Comparison of ENCODE assay signal across 8 cellular contexts in the genomic region with DNA sequence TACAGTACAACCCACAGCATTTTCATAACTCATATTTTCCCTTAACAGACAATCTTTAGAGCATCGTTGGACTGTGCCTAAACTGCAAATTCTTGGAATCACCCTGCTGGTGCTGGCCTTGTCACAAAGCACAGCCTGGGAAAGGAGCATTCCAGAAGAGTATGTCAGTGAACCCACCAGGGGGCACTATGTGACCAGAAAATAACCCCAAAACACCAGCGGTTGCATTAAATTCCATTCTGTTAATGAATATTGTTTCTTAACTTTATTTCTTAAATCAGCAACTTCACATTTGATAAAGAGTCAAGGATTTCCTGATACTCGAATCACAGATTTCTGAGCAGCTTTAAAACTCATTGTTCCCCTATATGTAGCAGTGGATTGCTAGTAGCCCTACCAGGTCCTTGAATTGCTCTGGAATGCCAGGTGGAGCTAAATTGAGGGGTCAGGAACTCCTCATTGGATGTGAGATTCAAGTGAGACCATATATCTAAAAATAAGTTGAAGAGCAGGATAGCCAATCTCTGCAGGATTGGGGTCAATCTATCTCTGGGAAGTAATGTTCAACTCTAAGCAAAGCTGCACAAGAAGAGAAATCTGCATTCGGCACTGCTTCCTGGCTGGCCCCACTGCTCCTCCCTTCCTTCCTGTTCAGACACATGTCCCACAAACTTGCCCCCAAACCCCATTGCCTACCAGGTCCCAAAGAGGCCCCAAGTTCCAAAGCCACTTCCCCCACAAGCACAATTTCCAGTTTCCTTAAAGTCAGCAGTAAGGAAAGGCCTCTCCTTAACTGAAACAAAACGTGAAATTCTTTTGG. TPM values are rescaled to one million over a fixed set of nuclear protein-coding genes. Genes with fewer than 3 reads are reported as not detected.
DNase-seq lines count a peak whose midpoint lies in the region; ATAC-seq and TF ChIP-seq lines count a peak whose summit lies in the region.

No MANE protein-coding gene starts in this region.

- DNase-seq in H9 (peak; percentile 62), NCI-H774 (lab: John Stamatoyannopoulos, UW) (peak; percentile 33), mesenchymal stem cell (peak; percentile 71)
- peak; percentile 69 for DNase-seq in activated CD4-positive, alpha-beta memory T cell treated with anti-CD3 and anti-CD28 coated beads for 36 hours
- peak; percentile 60 for DNase-seq in effector CD4-positive, alpha-beta T cell
- peak; percentile 71 for DNase-seq in stimulated activated CD8-positive, alpha-beta memory T cell treated with anti-CD3 and anti-CD28 coated beads, Interleukin-4, amount 100 ng/mL, for 48 hours

- H3K4me3 ChIP-seq in mesenchymal stem cell (ENCODE audit: insufficient read depth in 1 of 2, low read depth in 1 of 2, low read length in 2 of 2), result no peak overlapping the region

- H2BK15ac ChIP-seq in H9 (ENCODE audit: low read depth, low read length), result no peak overlapping the region
- H2BK15ac ChIP-seq in mesenchymal stem cell (ENCODE audit: low read depth, poor library complexity, severe bottlenecking), result no peak overlapping the region

- H3K4ac ChIP-seq in H9 (ENCODE audit: low read depth, low read length) (no peak overlapping the region), mesenchymal stem cell (ENCODE audit: low read depth in 1 of 2, low read length in 2 of 2) (no peak overlapping the region)

- H2BK20ac ChIP-seq in H9 (ENCODE audit: low read depth, low read length, poor library complexity, severe bottlenecking), result no peak overlapping the region

- no peaks in the 10 kb centered on the region; a peak in 1 of 5 replicates for H3K9me3 Mint-ChIP-seq in H9
- no peaks in the 10 kb centered on the region for H3K9me3 Mint-ChIP-seq in activated CD4-positive, alpha-beta memory T cell treated with anti-CD3 and anti-CD28 coated beads for 36 hours

- no peaks in the 10 kb centered on the region for H3K27me3 ChIP-seq in H9 (ENCODE audit: insufficient read depth, low read length)
- H3K27me3 ChIP-seq in mesenchymal stem cell (ENCODE audit: control insufficient read depth in 1 of 2, insufficient read depth in 1 of 2, low read length in 2 of 2), result peaks cover 0 to 10% of the 10 kb centered on the region in 2 experiments

- H3K4me1 ChIP-seq in H9 (ENCODE audit: insufficient read depth, low read length) (no peaks in the 10 kb centered on the region), mesenchymal stem cell (ENCODE audit: control insufficient read depth, insufficient read depth, low read depth, low read length) (peaks cover 5% of the 10 kb centered on the region)

- peaks cover 23 to 27% of the 10 kb centered on the region in 2 experiments for H3K4me1 Mint-ChIP-seq in H9
- peaks cover 28% of the 10 kb centered on the region for H3K4me1 Mint-ChIP-seq in activated CD4-positive, alpha-beta memory T cell treated with anti-CD3 and anti-CD28 coated beads for 36 hours (ENCODE audit: low read depth)

- H2AK5ac ChIP-seq in H9 (ENCODE audit: insufficient read length, low read length), result peak overlapping the region; percentile 85
- no peak overlapping the region for H2AK5ac ChIP-seq in mesenchymal stem cell (ENCODE audit: low read length, severe bottlenecking)

- H3K56ac ChIP-seq in H9 (ENCODE audit: insufficient read length, low read depth, low read length), result no peak overlapping the region

- H2BK120ac ChIP-seq in H9 (ENCODE audit: low read depth, low read length, poor library complexity, severe bottlenecking) (no peak overlapping the region), mesenchymal stem cell (ENCODE audit: low read depth, low read length) (no peak overlapping the region)

- H2BK12ac ChIP-seq in H9 (ENCODE audit: insufficient read length, low read depth, low read length) (no peak overlapping the region), mesenchymal stem cell (ENCODE audit: low read length in 2 of 2) (no peak overlapping the region)

- H3K4me2 ChIP-seq in H9 (ENCODE audit: insufficient read depth, insufficient read length, low read length) (no peak overlapping the region), mesenchymal stem cell (ENCODE audit: low read length, poor library complexity, severe bottlenecking) (no peak overlapping the region)

- POLR2A ChIA-PET in activated CD4-positive, alpha-beta memory T cell treated with anti-CD3 and anti-CD28 coated beads for 36 hours (lab: Charles Lee), result interaction anchor here (0.8 to 1.2 kb wide), 2 partner anchors 183 to 224 kb away, joined by 3 to 4 read pairs; no protein-coding TSS in a partner anchor

- H3K9me3 ChIP-seq in H9 (ENCODE audit: control insufficient read depth, low read depth, low read length), result no peaks in the 10 kb centered on the region
- no peaks in the 10 kb centered on the region for H3K9me3 ChIP-seq in mesenchymal stem cell (ENCODE audit: control insufficient read depth, low read length)

- H3K27ac ChIP-seq in C4-2B (no peak overlapping the region), H9 (ENCODE audit: insufficient read length, low read depth, low read length) (no peak overlapping the region), mesenchymal stem cell (ENCODE audit: low read length, poor library complexity, severe bottlenecking) (no peak overlapping the region)

- no peaks in the 10 kb centered on the region for H3K23me2 ChIP-seq in H9 (ENCODE audit: insufficient read length, low read depth, low read length, poor library complexity, severe bottlenecking)

- H3K79me1 ChIP-seq in H9 (ENCODE audit: insufficient read depth, low read depth, low read length, poor library complexity, severe bottlenecking), result no peaks in the 10 kb centered on the region
- H3K79me1 ChIP-seq in mesenchymal stem cell (replicated peaks; ENCODE audit: low read length, poor library complexity, severe bottlenecking), result no peaks in the 10 kb centered on the region

- intact Hi-C loops in activated CD4-positive, alpha-beta memory T cell treated with anti-CD3 and anti-CD28 coated beads for 36 hours (cut with micrococcal nuclease), result loop anchor here (1.0 to 10.0 kb wide), 5 partner anchors 87 to 1052 kb away; a partner anchor contains a TSS

- H4K91ac ChIP-seq in H9 (ENCODE audit: insufficient read length, low read depth, low read length) (no peak overlapping the region), mesenchymal stem cell (ENCODE audit: low read length) (no peak overlapping the region)

- no peak overlapping the region for H3T11ph ChIP-seq in H9 (ENCODE audit: low read length)

- H3K36me3 Mint-ChIP-seq in H9 (ENCODE audit: insufficient read depth in 1 of 3, low read depth in 3 of 3), result no peaks in the 10 kb centered on the region; a peak in 1 of 7 replicates
- no peaks in the 10 kb centered on the region for H3K36me3 Mint-ChIP-seq in activated CD4-positive, alpha-beta memory T cell treated with anti-CD3 and anti-CD28 coated beads for 36 hours

- no peaks in the 10 kb centered on the region for H3K79me2 ChIP-seq in H9 (ENCODE audit: insufficient read depth, low read length)

- H4K5ac ChIP-seq in H9 (ENCODE audit: insufficient read length, low read depth, low read length), result no peak overlapping the region

- H2BK5ac ChIP-seq in H9 (ENCODE audit: insufficient read length, low read length), result no peak overlapping the region
- no peak overlapping the region for H2BK5ac ChIP-seq in mesenchymal stem cell (ENCODE audit: low read depth, low read length, poor library complexity, severe bottlenecking)

- H3K14ac ChIP-seq in H9 (ENCODE audit: insufficient read depth, low read length), result no peak overlapping the region
- H3K14ac ChIP-seq in mesenchymal stem cell (ENCODE audit: low read length in 2 of 2), result no peak overlapping the region

- H2AFZ ChIP-seq in H9 (ENCODE audit: low read length), result peak overlapping the region; percentile 93
- H2AFZ ChIP-seq in mesenchymal stem cell (ENCODE audit: low read depth, low read length), result no peak overlapping the region

- no peak overlapping the region for H3K23ac ChIP-seq in H9 (ENCODE audit: insufficient read length, low read depth, low read length)
- H3K23ac ChIP-seq in mesenchymal stem cell (ENCODE audit: low read length in 2 of 2), result no peak overlapping the region

- no peaks in the 10 kb centered on the region for H4K20me1 ChIP-seq in H9 (ENCODE audit: control insufficient read depth, insufficient read depth, insufficient read length)

- ATAC-seq in GM19035 (IDR thresholded peaks at IDR 0.05; ENCODE audit: unreplicated experiment), result no peak

- H3K18ac ChIP-seq in H9 (ENCODE audit: insufficient read length, low read depth, low read length), result no peak overlapping the region
- no peak overlapping the region for H3K18ac ChIP-seq in mesenchymal stem cell (ENCODE audit: low read depth in 1 of 2, low read length in 2 of 2)

- CTCF ChIA-PET in activated CD4-positive, alpha-beta memory T cell treated with anti-CD3 and anti-CD28 coated beads for 36 hours (lab: Charles Lee), result interaction anchor here (0.6 to 7.2 kb wide), 38 partner anchors 10 to 594 kb away, joined by 3 to 123 read pairs (median 4); a partner anchor contains a TSS

- H4K8ac ChIP-seq in H9 (replicated peaks; ENCODE audit: insufficient read length, low read depth, low read length) (no peak overlapping the region), mesenchymal stem cell (ENCODE audit: low read length) (no peak overlapping the region)

- peak; percentile 86 for TF ChIP-seq CTCF in C4-2B (conservative IDR thresholded peaks at IDR 0.05)
- TF ChIP-seq CTCF in H9 (conservative IDR thresholded peaks at IDR 0.05), result peak; percentile 97

- H3K4me3 Mint-ChIP-seq in H9, result no peak overlapping the region
- no peak overlapping the region for H3K4me3 Mint-ChIP-seq in activated CD4-positive, alpha-beta memory T cell treated with anti-CD3 and anti-CD28 coated beads for 36 hours

- H3K9ac ChIP-seq in H9 (ENCODE audit: extremely low read depth, insufficient read length, low read length) (no peak overlapping the region), mesenchymal stem cell (ENCODE audit: low read length) (peak overlapping the region; percentile 5)

- H3K27ac Mint-ChIP-seq in H9, result peak overlapping the region in 2 of 3 experiments; percentile 30 to 93; a peak in 3 of 7 replicates
- H3K27ac Mint-ChIP-seq in activated CD4-positive, alpha-beta memory T cell treated with anti-CD3 and anti-CD28 coated beads for 36 hours, result no peak overlapping the region

- H3K27me3 Mint-ChIP-seq in H9 (ENCODE audit: low read depth), result no peaks in the 10 kb centered on the region
- H3K27me3 Mint-ChIP-seq in activated CD4-positive, alpha-beta memory T cell treated with anti-CD3 and anti-CD28 coated beads for 36 hours, result no peaks in the 10 kb centered on the region

- H3K36me3 ChIP-seq in mesenchymal stem cell (ENCODE audit: control insufficient read depth in 1 of 2, insufficient read depth in 2 of 2, low read depth in 1 of 2, low read length in 2 of 2), result no peaks in the 10 kb centered on the region

- WGBS in H9 (ENCODE audit: extremely low coverage, insufficient read length, low lambda C conversion rate), result no CpG with 5 or more reads among the region's 5 CpGs
- WGBS in mesenchymal stem cell, result 18% methylated on average over 4 of the region's 5 CpGs

RNA-seq across cellular contexts. Expression of a gene that starts 12.7 kb away (rescaled TPM):
- total RNA-seq in H9 (2021), result 64.2 and 66.7 TPM in 2 replicates
- total RNA-seq in activated CD4-positive, alpha-beta memory T cell treated with anti-CD3 and anti-CD28 coated beads for 36 hours, result 10 to 100 TPM; 22.9 to 25.9 TPM
- 24.2 TPM for polyA plus RNA-seq in mesenchymal stem cell (2013, experiment 1 of 2)
- 24.7 TPM for polyA plus RNA-seq in mesenchymal stem cell (2013, experiment 2 of 2)
